In the genomic region with DNA sequence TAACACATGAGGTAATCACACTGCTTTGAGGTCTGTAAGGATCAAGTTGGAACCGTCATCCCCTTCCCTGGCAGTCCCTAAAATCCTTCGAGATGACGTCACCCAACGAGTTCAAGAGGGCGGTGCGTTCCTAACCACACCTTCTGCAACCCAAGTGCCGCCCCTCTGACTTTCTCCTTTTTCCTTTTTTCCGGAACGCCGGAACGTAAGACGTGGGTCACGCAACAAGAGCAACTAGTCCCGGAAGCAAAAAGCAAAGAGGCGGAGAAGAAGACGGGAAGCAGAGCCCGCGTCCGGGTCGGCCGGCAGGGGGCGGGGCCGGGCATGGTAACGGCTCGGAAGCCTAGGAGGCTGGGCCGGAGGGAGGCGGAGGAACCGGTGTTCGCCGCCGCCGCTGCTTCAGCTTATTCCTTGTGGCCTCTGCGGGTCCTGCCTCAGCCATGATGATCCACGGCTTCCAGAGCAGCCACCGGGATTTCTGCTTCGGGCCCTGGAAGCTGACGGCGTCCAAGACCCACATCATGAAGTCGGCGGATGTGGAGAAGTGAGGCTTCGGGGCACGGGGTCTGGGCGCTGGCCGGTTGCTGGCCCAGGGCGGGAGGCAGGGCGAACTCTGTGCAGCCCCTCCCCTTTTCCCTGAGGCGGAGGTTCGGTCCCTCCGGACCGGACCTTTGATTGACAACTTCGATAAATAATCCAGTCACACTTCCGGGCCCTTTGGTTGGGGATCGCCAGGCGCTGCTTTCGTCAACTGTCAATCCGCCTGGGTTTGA, we compare ENCODE assay signal across 1 cellular context.
TF ChIP-seq lines count a peak whose summit lies in the region.

TSS of gene TIPRL (plus strand) at position 325 of the 773 bp plus-strand sequence. CDS start at position 441, 116 bp downstream.

TF ChIP-seq in K562, 482 proteins besides CTCF, POLR2A, EP300 and RAD21 (continued from another document and continues in another):
- TF ChIP-seq RAD51 (IDR thresholded peaks at IDR 0.05; ENCODE audit: borderline replicate concordance, low read depth) (0 out of 2 replicates have a peak, but pooled peaks have one; percentile 11), KLF10 (CRISPR knock-in tag; IDR thresholded peaks at IDR 0.05) (no peak), TSC22D4 (tag; IDR thresholded peaks at IDR 0.05) (no peak), DNMT1 (IDR thresholded peaks at IDR 0.05) (peak; percentile 71; the same call in 1 of the 2 replicates), MTA3 (IDR thresholded peaks at IDR 0.05; ENCODE audit: borderline replicate concordance) (peak; percentile 94), ZFPM2 (CRISPR knock-in tag; IDR thresholded peaks at IDR 0.05) (no peak), FOXJ2 (tag; IDR thresholded peaks at IDR 0.05) (no peak), BDP1 (IDR thresholded peaks at IDR 0.05; ENCODE audit: insufficient read depth, insufficient read length) (no peak), ZNF445 (CRISPR knock-in tag; IDR thresholded peaks at IDR 0.05; ENCODE audit: low read depth) (peak; percentile 65; the same call in 1 of the 2 replicates), TCFL5 (CRISPR knock-in tag; conservative IDR thresholded peaks at IDR 0.05) (no peak), GTF2F1 (IDR thresholded peaks at IDR 0.05; ENCODE audit: low read depth, low read length) (0 out of 2 replicates have a peak, but pooled peaks have one; percentile 26), ZNF165 (CRISPR knock-in tag; IDR thresholded peaks at IDR 0.05; ENCODE audit: borderline replicate concordance) (no peak), U2AF1 (optimal IDR thresholded peaks at IDR 0.05; ENCODE audit: low read depth, low read length) (no peak), BRD9 (IDR thresholded peaks at IDR 0.05; ENCODE audit: low read depth, partially characterized antibody) (no peak), CBX8 (IDR thresholded peaks at IDR 0.05; ENCODE audit: borderline replicate concordance, extremely low read depth, low read depth, low read length, poor library complexity, severe bottlenecking) (no peak), MCM2 (IDR thresholded peaks at IDR 0.05; ENCODE audit: low read depth) (no peak), RBM17 (IDR thresholded peaks at IDR 0.05; ENCODE audit: borderline replicate concordance, low read depth, low read length) (no peak), ZNF316 (IDR thresholded peaks at IDR 0.05) (no peak), PML (IDR thresholded peaks at IDR 0.05; ENCODE audit: low read length) (peak; percentile 52), STAG1 (CRISPR knock-in tag; IDR thresholded peaks at IDR 0.05; ENCODE audit: borderline replicate concordance) (no peak), PCBP1 (IDR thresholded peaks at IDR 0.05; ENCODE audit: low read depth, low read length, poor library complexity, severe bottlenecking) (no peak), CCAR2 (IDR thresholded peaks at IDR 0.05; ENCODE audit: low read depth, low read length) (no peak), ELF4 (CRISPR knock-in tag; IDR thresholded peaks at IDR 0.05) (peak; percentile 39; the same call in 1 of the 2 replicates), STAT5A (IDR thresholded peaks at IDR 0.05; ENCODE audit: borderline replicate concordance, low read length) (no peak; the same call in 1 of the 2 replicates), ZNF695 (CRISPR knock-in tag; IDR thresholded peaks at IDR 0.05) (no peak), NR1H2 (CRISPR knock-in tag; IDR thresholded peaks at IDR 0.05) (no peak), FOXK2 (conservative IDR thresholded peaks at IDR 0.05 in 1 of 2, IDR thresholded peaks at IDR 0.05 in 1 of 2; ENCODE audit: low read depth in 2 of 2) (peak; percentile 95 to 97), CBFA2T3 (IDR thresholded peaks at IDR 0.05) (no peak), CREB3L1 (IDR thresholded peaks at IDR 0.05; ENCODE audit: borderline replicate concordance, low read depth) (peak; percentile 77; the same call in 1 of the 2 replicates), KDM2B (CRISPR knock-in tag; IDR thresholded peaks at IDR 0.05) (no peak), CREM (IDR thresholded peaks at IDR 0.05; ENCODE audit: low read depth) (peak; percentile 96), RFX7 (CRISPR knock-in tag; IDR thresholded peaks at IDR 0.05) (no peak), SMARCE1 (IDR thresholded peaks at IDR 0.05) (peak; percentile 68; the same call in 1 of the 2 replicates), MCM7 (IDR thresholded peaks at IDR 0.05) (no peak), KDM5B (IDR thresholded peaks at IDR 0.05; ENCODE audit: insufficient replicate concordance, low read depth, low read length) (peak; percentile 76), ZC3H8 (IDR thresholded peaks at IDR 0.05) (no peak), ARNT (IDR thresholded peaks at IDR 0.05) (peak in 1 of 2 experiments; percentile 37; a peak in 2 of 4 replicates), NCOA4 (IDR thresholded peaks at IDR 0.05; ENCODE audit: partially characterized antibody) (no peak), XRCC3 (IDR thresholded peaks at IDR 0.05) (no peak), ZNF140 (CRISPR knock-in tag; IDR thresholded peaks at IDR 0.05) (no peak), ZNF589 (CRISPR knock-in tag; IDR thresholded peaks at IDR 0.05; ENCODE audit: low read depth) (peak; percentile 91), KDM1A (IDR thresholded peaks at IDR 0.05) (no peak), MBD2 (IDR thresholded peaks at IDR 0.05; ENCODE audit: borderline replicate concordance, low read depth) (no peak), ZKSCAN3 (CRISPR knock-in tag; IDR thresholded peaks at IDR 0.05) (no peak), JUND (IDR thresholded peaks at IDR 0.05; ENCODE audit: borderline replicate concordance, low read depth, low read length) (peak; percentile 100), JUND (tag; IDR thresholded peaks at IDR 0.05; ENCODE audit: borderline replicate concordance, low read depth, low read length) (peak; percentile 100), ZNF551 (CRISPR knock-in tag; IDR thresholded peaks at IDR 0.05) (no peak), RBM15 (IDR thresholded peaks at IDR 0.05; ENCODE audit: insufficient read depth, low read length) (no peak)
- TF ChIP-seq, protein P1, sequence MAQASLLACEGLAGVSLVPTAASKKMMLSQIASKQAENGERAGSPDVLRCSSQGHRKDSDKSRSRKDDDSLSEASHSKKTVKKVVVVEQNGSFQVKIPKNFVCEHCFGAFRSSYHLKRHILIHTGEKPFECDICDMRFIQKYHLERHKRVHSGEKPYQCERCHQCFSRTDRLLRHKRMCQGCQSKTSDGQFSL (CRISPR knock-in tag; IDR thresholded peaks at IDR 0.05), result no peak
- TF ChIP-seq, protein P1 (tag; IDR thresholded peaks at IDR 0.05), result no peak
- TF ChIP-seq, protein P2, sequence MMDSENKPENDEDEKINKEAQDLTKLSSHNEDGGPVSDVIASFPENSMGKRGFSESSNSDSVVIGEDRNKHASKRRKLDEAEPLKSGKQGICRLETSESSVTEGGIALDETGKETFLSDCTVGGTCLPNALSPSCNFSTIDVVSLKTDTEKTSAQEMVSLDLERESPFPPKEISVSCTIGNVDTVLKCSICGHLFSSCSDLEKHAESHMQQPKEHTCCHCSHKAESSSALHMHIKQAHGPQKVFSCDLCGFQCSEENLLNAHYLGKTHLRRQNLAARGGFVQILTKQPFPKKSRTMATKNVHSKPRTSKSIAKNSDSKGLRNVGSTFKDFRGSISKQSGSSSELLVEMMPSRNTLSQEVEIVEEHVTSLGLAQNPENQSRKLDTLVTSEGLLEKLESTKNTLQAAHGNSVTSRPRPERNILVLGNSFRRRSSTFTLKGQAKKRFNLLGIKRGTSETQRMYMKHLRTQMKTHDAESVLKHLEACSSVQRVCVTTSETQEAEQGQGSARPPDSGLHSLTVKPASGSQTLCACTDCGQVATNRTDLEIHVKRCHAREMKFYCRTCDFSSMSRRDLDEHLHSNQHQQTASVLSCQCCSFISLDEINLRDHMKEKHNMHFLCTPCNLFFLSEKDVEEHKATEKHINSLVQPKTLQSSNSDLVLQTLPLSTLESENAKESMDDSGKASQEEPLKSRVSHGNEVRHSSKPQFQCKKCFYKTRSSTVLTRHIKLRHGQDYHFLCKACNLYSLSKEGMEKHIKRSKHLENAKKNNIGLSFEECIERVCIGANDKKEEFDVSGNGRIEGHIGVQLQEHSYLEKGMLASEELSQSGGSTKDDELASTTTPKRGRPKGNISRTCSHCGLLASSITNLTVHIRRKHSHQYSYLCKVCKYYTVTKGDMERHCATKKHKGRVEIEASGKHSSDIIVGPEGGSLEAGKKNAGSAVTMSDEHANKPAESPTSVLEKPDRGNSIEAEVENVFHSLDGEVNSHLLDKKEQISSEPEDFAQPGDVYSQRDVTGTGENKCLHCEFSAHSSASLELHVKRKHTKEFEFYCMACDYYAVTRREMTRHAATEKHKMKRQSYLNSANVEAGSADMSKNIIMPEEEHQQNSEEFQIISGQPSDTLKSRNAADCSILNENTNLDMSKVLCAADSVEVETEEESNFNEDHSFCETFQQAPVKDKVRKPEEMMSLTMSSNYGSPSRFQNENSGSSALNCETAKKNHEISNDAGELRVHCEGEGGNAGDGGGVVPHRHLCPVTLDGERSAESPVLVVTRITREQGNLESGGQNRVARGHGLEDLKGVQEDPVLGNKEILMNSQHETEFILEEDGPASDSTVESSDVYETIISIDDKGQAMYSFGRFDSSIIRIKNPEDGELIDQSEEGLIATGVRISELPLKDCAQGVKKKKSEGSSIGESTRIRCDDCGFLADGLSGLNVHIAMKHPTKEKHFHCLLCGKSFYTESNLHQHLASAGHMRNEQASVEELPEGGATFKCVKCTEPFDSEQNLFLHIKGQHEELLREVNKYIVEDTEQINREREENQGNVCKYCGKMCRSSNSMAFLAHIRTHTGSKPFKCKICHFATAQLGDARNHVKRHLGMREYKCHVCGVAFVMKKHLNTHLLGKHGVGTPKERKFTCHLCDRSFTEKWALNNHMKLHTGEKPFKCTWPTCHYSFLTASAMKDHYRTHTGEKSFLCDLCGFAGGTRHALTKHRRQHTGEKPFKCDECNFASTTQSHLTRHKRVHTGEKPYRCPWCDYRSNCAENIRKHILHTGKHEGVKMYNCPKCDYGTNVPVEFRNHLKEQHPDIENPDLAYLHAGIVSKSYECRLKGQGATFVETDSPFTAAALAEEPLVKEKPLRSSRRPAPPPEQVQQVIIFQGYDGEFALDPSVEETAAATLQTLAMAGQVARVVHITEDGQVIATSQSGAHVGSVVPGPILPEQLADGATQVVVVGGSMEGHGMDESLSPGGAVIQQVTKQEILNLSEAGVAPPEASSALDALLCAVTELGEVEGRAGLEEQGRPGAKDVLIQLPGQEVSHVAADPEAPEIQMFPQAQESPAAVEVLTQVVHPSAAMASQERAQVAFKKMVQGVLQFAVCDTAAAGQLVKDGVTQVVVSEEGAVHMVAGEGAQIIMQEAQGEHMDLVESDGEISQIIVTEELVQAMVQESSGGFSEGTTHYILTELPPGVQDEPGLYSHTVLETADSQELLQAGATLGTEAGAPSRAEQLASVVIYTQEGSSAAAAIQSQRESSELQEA (IDR thresholded peaks at IDR 0.05; ENCODE audit: low read depth), result no peak
- TF ChIP-seq, protein P3, sequence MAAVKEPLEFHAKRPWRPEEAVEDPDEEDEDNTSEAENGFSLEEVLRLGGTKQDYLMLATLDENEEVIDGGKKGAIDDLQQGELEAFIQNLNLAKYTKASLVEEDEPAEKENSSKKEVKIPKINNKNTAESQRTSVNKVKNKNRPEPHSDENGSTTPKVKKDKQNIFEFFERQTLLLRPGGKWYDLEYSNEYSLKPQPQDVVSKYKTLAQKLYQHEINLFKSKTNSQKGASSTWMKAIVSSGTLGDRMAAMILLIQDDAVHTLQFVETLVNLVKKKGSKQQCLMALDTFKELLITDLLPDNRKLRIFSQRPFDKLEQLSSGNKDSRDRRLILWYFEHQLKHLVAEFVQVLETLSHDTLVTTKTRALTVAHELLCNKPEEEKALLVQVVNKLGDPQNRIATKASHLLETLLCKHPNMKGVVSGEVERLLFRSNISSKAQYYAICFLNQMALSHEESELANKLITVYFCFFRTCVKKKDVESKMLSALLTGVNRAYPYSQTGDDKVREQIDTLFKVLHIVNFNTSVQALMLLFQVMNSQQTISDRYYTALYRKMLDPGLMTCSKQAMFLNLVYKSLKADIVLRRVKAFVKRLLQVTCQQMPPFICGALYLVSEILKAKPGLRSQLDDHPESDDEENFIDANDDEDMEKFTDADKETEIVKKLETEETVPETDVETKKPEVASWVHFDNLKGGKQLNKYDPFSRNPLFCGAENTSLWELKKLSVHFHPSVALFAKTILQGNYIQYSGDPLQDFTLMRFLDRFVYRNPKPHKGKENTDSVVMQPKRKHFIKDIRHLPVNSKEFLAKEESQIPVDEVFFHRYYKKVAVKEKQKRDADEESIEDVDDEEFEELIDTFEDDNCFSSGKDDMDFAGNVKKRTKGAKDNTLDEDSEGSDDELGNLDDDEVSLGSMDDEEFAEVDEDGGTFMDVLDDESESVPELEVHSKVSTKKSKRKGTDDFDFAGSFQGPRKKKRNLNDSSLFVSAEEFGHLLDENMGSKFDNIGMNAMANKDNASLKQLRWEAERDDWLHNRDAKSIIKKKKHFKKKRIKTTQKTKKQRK (IDR thresholded peaks at IDR 0.05; ENCODE audit: borderline replicate concordance, low read depth, low read length), result no peak
- TF ChIP-seq, protein P4, sequence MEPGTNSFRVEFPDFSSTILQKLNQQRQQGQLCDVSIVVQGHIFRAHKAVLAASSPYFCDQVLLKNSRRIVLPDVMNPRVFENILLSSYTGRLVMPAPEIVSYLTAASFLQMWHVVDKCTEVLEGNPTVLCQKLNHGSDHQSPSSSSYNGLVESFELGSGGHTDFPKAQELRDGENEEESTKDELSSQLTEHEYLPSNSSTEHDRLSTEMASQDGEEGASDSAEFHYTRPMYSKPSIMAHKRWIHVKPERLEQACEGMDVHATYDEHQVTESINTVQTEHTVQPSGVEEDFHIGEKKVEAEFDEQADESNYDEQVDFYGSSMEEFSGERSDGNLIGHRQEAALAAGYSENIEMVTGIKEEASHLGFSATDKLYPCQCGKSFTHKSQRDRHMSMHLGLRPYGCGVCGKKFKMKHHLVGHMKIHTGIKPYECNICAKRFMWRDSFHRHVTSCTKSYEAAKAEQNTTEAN (CRISPR knock-in tag; IDR thresholded peaks at IDR 0.05), result peak; percentile 59; the same call in 1 of the 2 replicates
